ENCODE assay signal across 11 cellular contexts in the genomic region with DNA sequence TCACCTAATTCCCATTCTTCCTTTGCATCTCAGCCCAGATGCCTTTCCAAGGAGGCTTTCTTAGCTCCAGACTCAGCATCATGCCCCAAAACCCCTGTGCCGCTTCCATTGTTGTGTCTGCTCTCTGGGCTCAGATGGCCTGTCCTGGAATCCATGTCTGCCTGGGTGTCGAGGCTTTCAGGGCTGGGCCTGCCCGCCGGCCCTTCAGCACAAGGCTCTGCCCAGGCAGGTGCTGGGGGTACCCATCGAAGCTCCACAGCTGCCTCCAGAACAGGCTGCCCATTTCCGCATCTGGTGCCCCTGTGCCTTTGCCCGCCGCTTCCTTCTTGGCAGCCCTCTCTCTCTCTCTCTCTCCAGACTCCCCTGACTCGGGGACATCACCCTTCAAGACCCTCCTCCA. TPM values are rescaled to one million over a fixed set of nuclear protein-coding genes. Genes with fewer than 3 reads are reported as not detected.
A peak's percentile ranks its signal among the peaks of the same experiment; 100 is the strongest.
DNase-seq lines count a peak whose midpoint lies in the region; ATAC-seq, FAIRE-seq and TF ChIP-seq lines count a peak whose summit lies in the region.
"Had no signal": no experiment of that assay in that cellular context is flagged by ENCODE, and none has a peak within 500 bp of the region (broad histone marks: within the 10 kb centered on the region; RNA-seq: fewer than 3 reads in every experiment).

No MANE protein-coding gene starts in this region.

- H4K20me1 ChIP-seq in SK-N-SH (ENCODE audit: insufficient read depth), result no peaks in the 10 kb centered on the region

- no peak overlapping the region for H3K27ac Mint-ChIP-seq in T-helper 2 cell treated with Interferon-gamma antibody and Interleukin-4, amounts not matched to agents 5 μg/mL and 100 μg/mL, for 36 hours
- H3K27ac Mint-ChIP-seq in stimulated activated effector memory CD8-positive, alpha-beta T cell treated with anti-CD3 and anti-CD28 coated beads, Interleukin-12 subunit alpha, Interleukin-12 subunit beta, amount 100 ng/mL, for 72 hours, result no peak overlapping the region

- DNase-seq in T-helper 2 cell treated with Interferon-gamma antibody and Interleukin-4, amounts not matched to agents 5 μg/mL and 100 μg/mL, for 36 hours (ENCODE audit: low spot score), result no peak
- DNase-seq in T-helper 2 cell (no peak), SK-N-SH (no peak), GM19239 (ENCODE audit: insufficient read length, low spot score) (no peak), GM03348 (ENCODE audit: low spot score) (no peak)
- no peak for DNase-seq in stimulated activated effector memory CD8-positive, alpha-beta T cell treated with anti-CD3 and anti-CD28 coated beads, Interleukin-12 subunit alpha, Interleukin-12 subunit beta, amount 100 ng/mL, for 72 hours (ENCODE audit: low spot score in 2 of 2)
- DNase-seq: effector CD4-positive, alpha-beta T cell; NCI-H187 had no signal

- no peak overlapping the region for H3K9ac ChIP-seq in SK-N-SH

- ATAC-seq in stimulated activated effector memory CD8-positive, alpha-beta T cell treated with anti-CD3 and anti-CD28 coated beads, Interleukin-12 subunit alpha, Interleukin-12 subunit beta, amount 100 ng/mL, for 72 hours, result no peak
- no peak for ATAC-seq in HG03469 (IDR thresholded peaks at IDR 0.05; ENCODE audit: unreplicated experiment)

- no peaks in the 10 kb centered on the region for H3K9me3 Mint-ChIP-seq in T-helper 2 cell treated with Interferon-gamma antibody and Interleukin-4, amounts not matched to agents 5 μg/mL and 100 μg/mL, for 36 hours
- H3K9me3 Mint-ChIP-seq in stimulated activated effector memory CD8-positive, alpha-beta T cell treated with anti-CD3 and anti-CD28 coated beads, Interleukin-12 subunit alpha, Interleukin-12 subunit beta, amount 100 ng/mL, for 72 hours, result no peaks in the 10 kb centered on the region

- no peaks in the 10 kb centered on the region for H3K9me3 ChIP-seq in SK-N-SH

- H3K4me1 Mint-ChIP-seq in T-helper 2 cell treated with Interferon-gamma antibody and Interleukin-4, amounts not matched to agents 5 μg/mL and 100 μg/mL, for 36 hours (ENCODE audit: low read depth), result peaks cover 17% of the 10 kb centered on the region
- peaks cover 25% of the 10 kb centered on the region for H3K4me1 Mint-ChIP-seq in stimulated activated effector memory CD8-positive, alpha-beta T cell treated with anti-CD3 and anti-CD28 coated beads, Interleukin-12 subunit alpha, Interleukin-12 subunit beta, amount 100 ng/mL, for 72 hours

- no peaks in the 10 kb centered on the region for H3F3A ChIP-seq in SK-N-SH (replicated peaks; ENCODE audit: insufficient read depth)

- peak overlapping the region in 1 of 2 experiments; percentile 79; a peak in 1 of 4 replicates for H3K27ac ChIP-seq in SK-N-SH (ENCODE audit: low read depth in 2 of 2, low read length in 1 of 2)
- H3K27ac ChIP-seq: A549 had no signal

- no peak for TF ChIP-seq RAD21 in SK-N-SH (IDR thresholded peaks at IDR 0.05; ENCODE audit: low read length)

- H3K36me3 Mint-ChIP-seq in T-helper 2 cell treated with Interferon-gamma antibody and Interleukin-4, amounts not matched to agents 5 μg/mL and 100 μg/mL, for 36 hours (ENCODE audit: low read depth), result peaks cover 2% of the 10 kb centered on the region
- peaks cover 5% of the 10 kb centered on the region for H3K36me3 Mint-ChIP-seq in stimulated activated effector memory CD8-positive, alpha-beta T cell treated with anti-CD3 and anti-CD28 coated beads, Interleukin-12 subunit alpha, Interleukin-12 subunit beta, amount 100 ng/mL, for 72 hours

- peak overlapping the region; percentile 82 for H3K4me3 Mint-ChIP-seq in T-helper 2 cell treated with Interferon-gamma antibody and Interleukin-4, amounts not matched to agents 5 μg/mL and 100 μg/mL, for 36 hours
- H3K4me3 Mint-ChIP-seq in stimulated activated effector memory CD8-positive, alpha-beta T cell treated with anti-CD3 and anti-CD28 coated beads, Interleukin-12 subunit alpha, Interleukin-12 subunit beta, amount 100 ng/mL, for 72 hours, result peak overlapping the region; percentile 85

- H3K4me3 ChIP-seq in SK-N-SH (ENCODE audit: low read depth in 2 of 2, low read length in 1 of 2), result peak overlapping the region; percentile 53 to 60
- H3K4me3 ChIP-seq in iPS-11a (ENCODE audit: low read depth, low read length), result peak overlapping the region; percentile 82

- no peak for TF ChIP-seq EP300 in SK-N-SH (IDR thresholded peaks at IDR 0.05; ENCODE audit: borderline replicate concordance in 1 of 2, low read depth in 1 of 2, low read length in 1 of 2)

- no peaks in the 10 kb centered on the region for H3K9me2 ChIP-seq in SK-N-SH

- FAIRE-seq in GM19239 (lab: Jason Lieb, UNC), result no peak
- FAIRE-seq: A549 had no signal

- H3K4me2 ChIP-seq in SK-N-SH, result peak overlapping the region; percentile 78; the same call in 1 of the 2 replicates

- peaks cover 0 to 19% of the 10 kb centered on the region in 2 experiments for H3K36me3 ChIP-seq in SK-N-SH (replicated peaks in 1 of 2; ENCODE audit: control insufficient read depth in 1 of 2, insufficient read depth in 2 of 2, low read length in 1 of 2)

- TF ChIP-seq CTCF in SK-N-SH (IDR thresholded peaks at IDR 0.05), result no peak

- H2AFZ ChIP-seq in SK-N-SH (ENCODE audit: low read depth), result peak overlapping the region; percentile 82; the same call in 1 of the 2 replicates

- H3K27me3 ChIP-seq in SK-N-SH (ENCODE audit: insufficient read depth), result no peaks in the 10 kb centered on the region

- 57% methylated on average over 7 of the region's 9 CpGs for WGBS in SK-N-SH (ENCODE audit: low lambda C conversion rate)

- H3K79me2 ChIP-seq in SK-N-SH (ENCODE audit: insufficient read depth), result no peaks in the 10 kb centered on the region

- POLR2A ChIA-PET in SK-N-SH (lab: Yijun Ruan, JAX), result interaction anchor here (1.6 to 2.9 kb wide), 4 partner anchors 10 to 147 kb away, joined by 4 to 11 read pairs (median 8); a partner anchor contains a TSS

- CTCF ChIA-PET in SK-N-SH (lab: Yijun Ruan, JAX), result interaction anchor here (0.6 to 1.7 kb wide), 6 partner anchors 20 to 1006 kb away, joined by 3 to 6 read pairs (median 3); no protein-coding TSS in a partner anchor

- H3K27me3 Mint-ChIP-seq in T-helper 2 cell treated with Interferon-gamma antibody and Interleukin-4, amounts not matched to agents 5 μg/mL and 100 μg/mL, for 36 hours (ENCODE audit: low read depth), result peaks cover 49% of the 10 kb centered on the region

- H3K4me1 ChIP-seq in SK-N-SH (ENCODE audit: control insufficient read depth in 1 of 2, insufficient read depth in 2 of 2, low read depth in 1 of 2, low read length in 1 of 2), result peaks cover 0 to 14% of the 10 kb centered on the region in 2 experiments; a peak in 1 of 4 replicates
- H3K4me1 ChIP-seq: A549 had no signal

TF ChIP-seq in SK-N-SH, 30 proteins besides CTCF, POLR2A, EP300 and RAD21:
- TF ChIP-seq MXI1 (IDR thresholded peaks at IDR 0.05; ENCODE audit: low read depth, low read length) (no peak), FOXM1 (IDR thresholded peaks at IDR 0.05; ENCODE audit: low read depth) (no peak), FOSL2 (IDR thresholded peaks at IDR 0.05; ENCODE audit: borderline replicate concordance, low read depth) (no peak)

RNA-seq across cellular contexts. Expression of a gene that starts 1.2 kb away (rescaled TPM):
- 58.3 and 99.9 TPM in 2 replicates for polyA plus RNA-seq in SK-N-SH (2012; rRNA removed)
- polyA plus RNA-seq in SK-N-SH (2012; cell fraction: cytosol; rRNA removed), result 36.1 and 58.7 TPM in 2 replicates
- 140 and 155 TPM in 2 replicates for polyA plus RNA-seq in SK-N-SH (2012; cell fraction: nucleus; rRNA removed)
- polyA plus RNA-seq: A549 had no signal

RNA-seq across cellular contexts. Expression of a gene that starts 15.5 kb away (rescaled TPM):
- polyA plus RNA-seq in SK-N-SH (2012; rRNA removed), result 1.1 and 1.2 TPM in 2 replicates
- 0.17 and 0.87 TPM in 2 replicates for polyA plus RNA-seq in SK-N-SH (2012; cell fraction: cytosol; rRNA removed)
- 0.34 and 0.79 TPM in 2 replicates for polyA plus RNA-seq in SK-N-SH (2012; cell fraction: nucleus; rRNA removed)

RNA-seq across cellular contexts. Expression of a gene that starts 16.9 kb away (rescaled TPM):
- polyA plus RNA-seq in SK-N-SH (2012; rRNA removed), result 0.02 and 0.10 TPM in 2 replicates
- polyA plus RNA-seq in SK-N-SH (2012; cell fraction: cytosol; rRNA removed), result 0.03 and 0.05 TPM in 2 replicates
- 0.46 and 0.64 TPM in 2 replicates for polyA plus RNA-seq in SK-N-SH (2012; cell fraction: nucleus; rRNA removed)
- polyA plus RNA-seq: A549 had no signal

RNA-seq across cellular contexts. Expression of a gene that starts 41.2 kb away (rescaled TPM):
- 65.2 and 73.6 TPM in 2 replicates for polyA plus RNA-seq in SK-N-SH (2012; rRNA removed)
- 16.3 and 21.7 TPM in 2 replicates for polyA plus RNA-seq in SK-N-SH (2012; cell fraction: cytosol; rRNA removed)
- 566 and 689 TPM in 2 replicates for polyA plus RNA-seq in SK-N-SH (2012; cell fraction: nucleus; rRNA removed)

RNA-seq across cellular contexts. Expression of a gene that starts 41.3 kb away (rescaled TPM):
- polyA plus RNA-seq in SK-N-SH (2012; rRNA removed), result 62.0 and 78.4 TPM in 2 replicates
- polyA plus RNA-seq in SK-N-SH (2012; cell fraction: cytosol; rRNA removed), result 25.1 and 33.3 TPM in 2 replicates
- 293 and 305 TPM in 2 replicates for polyA plus RNA-seq in SK-N-SH (2012; cell fraction: nucleus; rRNA removed)
